ENCODE assay signal across 1 cellular context in genomic region chr4:121696641-121697461, GRCh38.
TF ChIP-seq lines count a peak whose summit lies in the region.

Gene ANXA5, minus strand, starts transcription at chr4:121696980. Its CDS starts 391 bp downstream, at chr4:121696589.

TF ChIP-seq in K562, 482 proteins besides CTCF, POLR2A, EP300 and RAD21 (continued from another document):
- TF ChIP-seq, protein P1, sequence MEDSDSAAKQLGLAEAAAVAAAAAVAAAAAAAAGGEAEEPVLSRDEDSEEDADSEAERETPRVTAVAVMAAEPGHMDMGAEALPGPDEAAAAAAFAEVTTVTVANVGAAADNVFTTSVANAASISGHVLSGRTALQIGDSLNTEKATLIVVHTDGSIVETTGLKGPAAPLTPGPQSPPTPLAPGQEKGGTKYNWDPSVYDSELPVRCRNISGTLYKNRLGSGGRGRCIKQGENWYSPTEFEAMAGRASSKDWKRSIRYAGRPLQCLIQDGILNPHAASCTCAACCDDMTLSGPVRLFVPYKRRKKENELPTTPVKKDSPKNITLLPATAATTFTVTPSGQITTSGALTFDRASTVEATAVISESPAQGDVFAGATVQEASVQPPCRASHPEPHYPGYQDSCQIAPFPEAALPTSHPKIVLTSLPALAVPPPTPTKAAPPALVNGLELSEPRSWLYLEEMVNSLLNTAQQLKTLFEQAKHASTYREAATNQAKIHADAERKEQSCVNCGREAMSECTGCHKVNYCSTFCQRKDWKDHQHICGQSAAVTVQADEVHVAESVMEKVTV (CRISPR knock-in tag; IDR thresholded peaks at IDR 0.05), result peak; percentile 71
- TF ChIP-seq RBBP5 (IDR thresholded peaks at IDR 0.05; ENCODE audit: borderline replicate concordance, insufficient read depth, low read length, poor library complexity, severe bottlenecking), result peak; percentile 67
- no peak for TF ChIP-seq TRIM24 (IDR thresholded peaks at IDR 0.05)
- TF ChIP-seq CEBPG (CRISPR knock-in tag; IDR thresholded peaks at IDR 0.05), result no peak
- TF ChIP-seq CEBPG (tag; conservative IDR thresholded peaks at IDR 0.05 in 1 of 2, IDR thresholded peaks at IDR 0.05 in 1 of 2), result no peak
- TF ChIP-seq ESRRA (IDR thresholded peaks at IDR 0.05; ENCODE audit: borderline replicate concordance, low read depth), result peak; percentile 79; the same call in 1 of the 2 replicates
- no peak for TF ChIP-seq SMARCC2 (IDR thresholded peaks at IDR 0.05; ENCODE audit: low read depth)
